10 cellular contexts compared by ENCODE assay signal in genomic region chr19:36245210-36246005, GRCh38. TPM values are rescaled to one million over a fixed set of nuclear protein-coding genes. Genes with fewer than 3 reads are reported as not detected.
A peak's percentile ranks its signal among the peaks of the same experiment; 100 is the strongest.
DNase-seq lines count a peak whose midpoint lies in the region; ATAC-seq and TF ChIP-seq lines count a peak whose summit lies in the region.
"Had no signal": no experiment of that assay in that cellular context is flagged by ENCODE, and none has a peak within 500 bp of the region (broad histone marks: within the 10 kb centered on the region; RNA-seq: fewer than 3 reads in every experiment).

No MANE protein-coding gene starts in this region.

- H3K27ac Mint-ChIP-seq in nephron (no peak overlapping the region), HFFc6 (no peak overlapping the region)

- TF ChIP-seq POLR2A in esophagus squamous epithelium (IDR thresholded peaks at IDR 0.05) = no peak

- H3K9me3 ChIP-seq in AG04450 (ENCODE audit: control insufficient read depth, insufficient read depth, low read length) (peaks cover 27% of the 10 kb centered on the region), esophagus squamous epithelium (peaks cover 0 to 42% (median 0%) of the 10 kb centered on the region in 3 donors)

- H3K4me1 Mint-ChIP-seq in nephron (no peaks in the 10 kb centered on the region), HFFc6 (ENCODE audit: low read depth) (no peaks in the 10 kb centered on the region)

- H3K9me3 Mint-ChIP-seq in nephron (peaks cover 18% of the 10 kb centered on the region), HFFc6 (peaks cover 31% of the 10 kb centered on the region)

- ATAC-seq in GM21381 (IDR thresholded peaks at IDR 0.05; ENCODE audit: unreplicated experiment) (no peak), GM21360 (IDR thresholded peaks at IDR 0.05; ENCODE audit: unreplicated experiment) (no peak)
- ATAC-seq: stimulated activated naive CD8-positive, alpha-beta T cell treated with anti-CD3 and anti-CD28 coated beads, Interleukin-15, Interleukin-2, amounts not matched to agents 100 U/mL and 50 U/mL, for 24 hours had no signal

- no peak for DNase-seq in AG04450 (ENCODE audit: low read depth, low spot score)
- DNase-seq in NCI-H345 treated with DMSO at 0.1 percent for 48 hours (lab: John Stamatoyannopoulos, UW; ENCODE audit: unreplicated experiment) = peak; percentile 80
- no peak for DNase-seq in esophagus squamous epithelium (lab: John Stamatoyannopoulos, UW)
- DNase-seq in effector CD4-positive, alpha-beta T cell = no peak
- no peak for DNase-seq in HFFc6
- DNase-seq: Kasumi-1; stimulated activated naive CD8-positive, alpha-beta T cell treated with anti-CD3 and anti-CD28 coated beads, Interleukin-15, Interleukin-2, amounts not matched to agents 100 U/mL and 50 U/mL, for 24 hours had no signal

- peaks cover 0 to 14% (median 4%) of the 10 kb centered on the region in 3 donors for H3K4me1 ChIP-seq in esophagus squamous epithelium

- H3K36me3 ChIP-seq in esophagus squamous epithelium = peaks cover 0 to 2% (median 0%) of the 10 kb centered on the region in 3 donors

- H3K27ac ChIP-seq in AG04450 (ENCODE audit: low read depth, low read length) = no peak overlapping the region
- no peak overlapping the region for H3K27ac ChIP-seq in esophagus squamous epithelium

- CTCF ChIA-PET in AG04450 (lab: Charles Lee) = no interaction called here

- peaks cover 13% of the 10 kb centered on the region for H3K27me3 Mint-ChIP-seq in nephron (ENCODE audit: low read depth)
- peaks cover 7% of the 10 kb centered on the region for H3K27me3 Mint-ChIP-seq in HFFc6 (ENCODE audit: insufficient read depth)

- WGBS in esophagus squamous epithelium, 2 donors = 8 to 10% methylated on average over 8 to 10 of the region's 63 CpGs

- H3K4me3 Mint-ChIP-seq in nephron (peak overlapping the region; percentile 30 to 67 (median 46)), HFFc6 (no peak overlapping the region)

- intact Hi-C loops in esophagus squamous epithelium (cut with DNase I) = no loop called here

- H3K36me3 Mint-ChIP-seq in nephron (ENCODE audit: low read depth) (peaks cover 25% of the 10 kb centered on the region), HFFc6 (ENCODE audit: low read depth) (peaks cover 26% of the 10 kb centered on the region)

- H3K4me3 ChIP-seq in AG04450 (ENCODE audit: low read depth, low read length) (peak overlapping the region; percentile 45), esophagus squamous epithelium (peak overlapping the region in 3 of 4 donors; percentile 27 to 47 (median 37))

- H3K27me3 ChIP-seq in AG04450 (ENCODE audit: control insufficient read depth, insufficient read depth, low read length) = peaks cover 13% of the 10 kb centered on the region
- H3K27me3 ChIP-seq in esophagus squamous epithelium = peaks cover 0 to 15% (median 0%) of the 10 kb centered on the region in 4 donors

- TF ChIP-seq CTCF in AG04450 (IDR thresholded peaks at IDR 0.05; ENCODE audit: low read depth, low read length) = no peak
- no peak for TF ChIP-seq CTCF in esophagus squamous epithelium (IDR thresholded peaks at IDR 0.05)
- no peak for TF ChIP-seq CTCF in nephron (IDR thresholded peaks at IDR 0.05; ENCODE audit: unreplicated experiment in 3 of 3)
- TF ChIP-seq CTCF in HFFc6 (IDR thresholded peaks at IDR 0.05) = no peak

- POLR2A ChIA-PET in AG04450 (lab: Yijun Ruan, JAX) = no interaction called here

RNA-seq across cellular contexts. Expression of gene ZNF146, which starts 30.5 kb away (rescaled TPM):
- polyA plus RNA-seq in AG04450 (2011; rRNA removed) = 82.2 and 107 TPM in 2 replicates
- 49.0 and 78.7 TPM in 2 replicates for polyA minus RNA-seq in AG04450 (2011; rRNA and poly(A)+ RNA removed)
- 10 to 100 TPM; 40.3 to 72.9 (median 59.6) TPM for total RNA-seq in esophagus squamous epithelium
- total RNA-seq in HFFc6 (2021; fragmentation: NEBNext Ultra II Directional; extraction: Animal tissue kit (Norgen Biotek cat#: 25700)) = 10 to 100 TPM; 49.7 to 58.2 (median 56.6) TPM

RNA-seq across cellular contexts. Expression of gene ZNF565, which starts 30.9 kb away (rescaled TPM):
- polyA plus RNA-seq in AG04450 (2011; rRNA removed) = 3.3 and 3.4 TPM in 2 replicates
- polyA minus RNA-seq in AG04450 (2011; rRNA and poly(A)+ RNA removed) = 3.4 and 4.5 TPM in 2 replicates
- 1 to 10 TPM; 1.6 to 5.5 (median 2.8) TPM for total RNA-seq in esophagus squamous epithelium
- total RNA-seq in HFFc6 (2021; fragmentation: NEBNext Ultra II Directional; extraction: Animal tissue kit (Norgen Biotek cat#: 25700)) = 1 to 10 TPM; 2.7 to 3.7 (median 3.1) TPM
